ENCODE assay signal across 8 cellular contexts in genomic region chr19:8050274-8051096, GRCh38. TPM values are rescaled to one million over a fixed set of nuclear protein-coding genes. Genes with fewer than 3 reads are reported as not detected.
A peak's percentile ranks its signal among the peaks of the same experiment; 100 is the strongest.
DNase-seq lines count a peak whose midpoint lies in the region; ATAC-seq and TF ChIP-seq lines count a peak whose summit lies in the region.

No MANE protein-coding gene starts in this region.

- H3K27ac Mint-ChIP-seq in endothelial cell (ENCODE audit: unreplicated experiment) = no peak overlapping the region

- DNase-seq in AG08396 (ENCODE audit: low spot score) (peak; percentile 59), NCI-H774 (lab: John Stamatoyannopoulos, UW) (peak; percentile 81), endothelial cell (ENCODE audit: low spot score) (peak; percentile 84), mesenteric fat pad (ENCODE audit: low spot score) (peak; percentile 91)
- DNase-seq in activated CD8-positive, alpha-beta memory T cell treated with anti-CD3 and anti-CD28 coated beads for 4 hours (ENCODE audit: low read depth in 2 of 2) = peak; percentile 73 to 77
- peak; percentile 69 to 82 for DNase-seq in stimulated activated CD8-positive, alpha-beta memory T cell treated with anti-CD3 and anti-CD28 coated beads, Interleukin-15, amount 100 ng/mL, for 4 hours (ENCODE audit: low read depth in 2 of 2)

- no peak overlapping the region for H3K4me3 Mint-ChIP-seq in endothelial cell (ENCODE audit: unreplicated experiment)

- TF ChIP-seq POLR2A in GM19193 (IDR thresholded peaks at IDR 0.05; ENCODE audit: extremely low read depth, insufficient read depth, insufficient read length) = peak; percentile 62

- no peaks in the 10 kb centered on the region for H3K36me3 Mint-ChIP-seq in endothelial cell (ENCODE audit: low read depth, unreplicated experiment)

- TF ChIP-seq CTCF in endothelial cell (IDR thresholded peaks at IDR 0.05; ENCODE audit: unreplicated experiment) = no peak

- ATAC-seq in HG03378 (IDR thresholded peaks at IDR 0.05; ENCODE audit: unreplicated experiment) = peak; percentile 71

- no peaks in the 10 kb centered on the region for H3K4me1 Mint-ChIP-seq in endothelial cell (ENCODE audit: unreplicated experiment)

- no peaks in the 10 kb centered on the region for H3K9me3 Mint-ChIP-seq in endothelial cell (ENCODE audit: unreplicated experiment)

- peaks cover 2% of the 10 kb centered on the region for H3K27me3 Mint-ChIP-seq in endothelial cell (ENCODE audit: unreplicated experiment)

RNA-seq across cellular contexts. Expression of gene CCL25, which starts 2.1 kb away (rescaled TPM):
- total RNA-seq in endothelial cell (ENCODE audit: unreplicated experiment) = not detected
- not detected for total RNA-seq in mesenteric fat pad

RNA-seq across cellular contexts. Expression of gene ELAVL1, which starts 45.0 kb away (rescaled TPM):
- total RNA-seq in endothelial cell (ENCODE audit: unreplicated experiment) (135 TPM), mesenteric fat pad (60.2 TPM)

Comparison
In these comparisons a context has a peak if more than half of its experiments do, and no peak if none do; other contexts are left out.
1. Peak in every context shown above with its lines: DNase-seq and ATAC-seq.